8 cellular contexts compared by ENCODE assay signal in the genomic region with DNA sequence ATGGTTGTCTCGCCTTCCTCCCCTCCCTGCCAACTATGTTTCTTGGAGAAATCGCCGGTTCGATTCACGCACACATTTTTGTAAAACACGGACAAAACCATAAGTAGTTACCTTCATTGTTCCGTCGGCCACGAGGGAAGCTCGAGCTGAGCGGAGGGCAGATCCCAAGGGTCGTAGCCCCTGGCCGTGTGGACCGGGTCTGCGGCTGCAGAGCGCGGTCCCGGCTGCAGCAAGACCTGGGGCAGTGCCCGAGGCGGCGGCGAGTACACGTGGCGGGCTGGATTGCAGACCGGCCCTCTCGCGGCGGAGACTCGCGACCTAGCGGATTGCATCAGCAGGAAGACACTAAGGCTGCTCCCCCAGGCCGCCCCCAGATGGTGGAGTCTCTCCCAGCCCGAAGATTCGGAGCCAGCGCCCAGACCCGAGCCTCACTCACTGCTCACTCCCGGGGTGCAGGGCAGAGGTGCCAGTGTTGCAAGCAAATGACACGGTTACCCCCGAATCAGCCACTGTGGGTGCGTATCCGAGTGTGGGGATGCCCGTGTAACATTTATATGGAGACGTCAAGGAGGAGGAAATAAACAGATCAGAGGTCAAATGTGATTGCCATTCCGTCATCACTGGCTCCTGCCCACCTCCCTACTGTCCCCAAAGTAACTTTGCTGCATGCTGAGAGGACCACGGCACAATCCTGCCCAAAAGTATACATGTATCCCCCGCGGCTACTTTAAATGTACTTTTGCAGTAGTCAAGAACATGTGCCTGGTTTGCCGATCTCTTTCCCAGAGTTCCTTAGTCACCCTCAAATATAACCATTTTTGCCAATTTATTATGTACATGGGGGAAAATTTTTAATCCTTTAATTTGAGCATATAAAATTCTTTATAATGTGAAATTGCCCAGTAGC. TPM values are rescaled to one million over a fixed set of nuclear protein-coding genes. Genes with fewer than 3 reads are reported as not detected.
A peak's percentile ranks its signal among the peaks of the same experiment; 100 is the strongest.
DNase-seq lines count a peak whose midpoint lies in the region; ATAC-seq and TF ChIP-seq lines count a peak whose summit lies in the region.

A gene with protein sequence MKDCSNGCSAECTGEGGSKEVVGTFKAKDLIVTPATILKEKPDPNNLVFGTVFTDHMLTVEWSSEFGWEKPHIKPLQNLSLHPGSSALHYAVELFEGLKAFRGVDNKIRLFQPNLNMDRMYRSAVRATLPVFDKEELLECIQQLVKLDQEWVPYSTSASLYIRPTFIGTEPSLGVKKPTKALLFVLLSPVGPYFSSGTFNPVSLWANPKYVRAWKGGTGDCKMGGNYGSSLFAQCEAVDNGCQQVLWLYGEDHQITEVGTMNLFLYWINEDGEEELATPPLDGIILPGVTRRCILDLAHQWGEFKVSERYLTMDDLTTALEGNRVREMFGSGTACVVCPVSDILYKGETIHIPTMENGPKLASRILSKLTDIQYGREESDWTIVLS (minus strand): TSS at position 286 of the 907 bp plus-strand sequence. CDS start 169 bp downstream, at position 117.

- peaks cover 15% of the 10 kb centered on the region for H3K4me1 ChIP-seq in foreskin keratinocyte
- H3K4me1 ChIP-seq in tibial nerve, result peaks cover 0 to 9% (median 0%) of the 10 kb centered on the region in 4 donors

- peak within 1 kb of the TSS; percentile 73 for H2AFZ ChIP-seq in neural cell (ENCODE audit: low read depth, low read length)

- H3K27me3 ChIP-seq in foreskin keratinocyte (no peaks in the 10 kb centered on the region), neural cell (ENCODE audit: insufficient read depth, low read depth, low read length) (peaks cover 22% of the 10 kb centered on the region), tibial nerve (no peaks in the 10 kb centered on the region)

- H3K4me3 ChIP-seq in GM12864 (ENCODE audit: low read depth, low read length) (peak within 1 kb of the TSS; percentile 69), neural cell (ENCODE audit: low read length) (peak within 1 kb of the TSS; percentile 83), tibial nerve (peak within 1 kb of the TSS; percentile 36 to 81 (median 52))

- no peak for TF ChIP-seq POLR2A in tibial nerve (IDR thresholded peaks at IDR 0.05)

- no peak for TF ChIP-seq EP300 in neural cell (conservative IDR thresholded peaks at IDR 0.05; ENCODE audit: poor library complexity, severe bottlenecking)
- TF ChIP-seq EP300 in tibial nerve (IDR thresholded peaks at IDR 0.05), result no peak

- 8 to 10% methylated on average over 34 to 40 of the region's 48 CpGs for WGBS in tibial nerve, 2 donors

- no peaks in the 10 kb centered on the region for H3K9me2 ChIP-seq in neural cell (ENCODE audit: insufficient read depth, low read length)

- H3K27ac ChIP-seq in foreskin keratinocyte (peak within 1 kb of the TSS; percentile 68), neural cell (ENCODE audit: low read length) (no peak within 1 kb of the TSS), tibial nerve (peak within 1 kb of the TSS in 3 of 4 donors; percentile 7 to 69 (median 31))

- H3F3A ChIP-seq in neural cell (ENCODE audit: insufficient read depth, low read length, poor library complexity, severe bottlenecking), result peaks cover 2% of the 10 kb centered on the region

- TF ChIP-seq CTCF in GM12864 (IDR thresholded peaks at IDR 0.05; ENCODE audit: low read depth, low read length, missing control alignments) (peak; percentile 21), foreskin keratinocyte (conservative IDR thresholded peaks at IDR 0.05) (peak; percentile 29), neural cell (IDR thresholded peaks at IDR 0.05; ENCODE audit: poor library complexity, severe bottlenecking) (no peak), tibial nerve (IDR thresholded peaks at IDR 0.05) (peak in 1 of 5 experiments; percentile 33)

- peaks cover 35% of the 10 kb centered on the region for H3K79me2 ChIP-seq in neural cell (replicated peaks; ENCODE audit: insufficient read depth, low read length)

- H4K20me1 ChIP-seq in neural cell (ENCODE audit: insufficient read depth), result no peaks in the 10 kb centered on the region

- peak within 1 kb of the TSS; percentile 74 for H3K4me2 ChIP-seq in neural cell (ENCODE audit: low read length)

- no peak for DNase-seq in GM12864 (ENCODE audit: low read depth)
- peak; percentile 14 for DNase-seq in NCI-H446 treated with DMSO at 0.1 percent for 48 hours (lab: John Stamatoyannopoulos, UW)
- peak; percentile 73 to 75 for DNase-seq in activated T-cell treated with anti-CD3 and anti-CD28 coated beads, Interleukin-2, amount 50 U/mL, for 48 hours
- peak in 1 of 2 donors; percentile 42 for DNase-seq in foreskin keratinocyte
- DNase-seq in tibial nerve (ENCODE audit: low spot score in 2 of 2), result peak; percentile 46 to 58
- DNase-seq in DMS153 (lab: John Stamatoyannopoulos, UW), result no peak

- H3K36me3 ChIP-seq in neural cell (ENCODE audit: insufficient read depth, low read length), result no peaks in the 10 kb centered on the region
- no peaks in the 10 kb centered on the region for H3K36me3 ChIP-seq in tibial nerve

- peak; percentile 21 for TF ChIP-seq RAD21 in neural cell (conservative IDR thresholded peaks at IDR 0.05)

- peak within 1 kb of the TSS; percentile 59 for H3K9ac ChIP-seq in neural cell (ENCODE audit: low read length)

- H3K9me3 ChIP-seq in neural cell (ENCODE audit: low read length) (no peaks in the 10 kb centered on the region), tibial nerve (no peaks in the 10 kb centered on the region)

- peak; percentile 44 for ATAC-seq in HG02571 (IDR thresholded peaks at IDR 0.05; ENCODE audit: unreplicated experiment)
- peak; percentile 72 for ATAC-seq in foreskin keratinocyte

TF ChIP-seq in neural cell, 6 proteins besides CTCF, POLR2A, EP300 and RAD21:
- TF ChIP-seq TAF1 (IDR thresholded peaks at IDR 0.05; ENCODE audit: low read depth) (no peak), MXI1 (conservative IDR thresholded peaks at IDR 0.05; ENCODE audit: poor library complexity, severe bottlenecking) (peak; percentile 82), POLR2AphosphoS5 (IDR thresholded peaks at IDR 0.05) (peak; percentile 39), SMC3 (conservative IDR thresholded peaks at IDR 0.05; ENCODE audit: poor library complexity) (no peak)

RNA-seq across cellular contexts. Expression of the gene that starts here (rescaled TPM):
- total RNA-seq in foreskin keratinocyte, result 44.6 and 65.0 TPM in 2 replicates
- 8.3 and 11.3 TPM in 2 replicates for polyA plus RNA-seq in foreskin keratinocyte
- polyA plus RNA-seq in neural cell, result 26.1 and 31.3 TPM in 2 replicates
- polyA minus RNA-seq in neural cell, result 90.4 and 91.5 TPM in 2 replicates
- 10 to 100 TPM; 17.8 to 41.1 (median 35.0) TPM for total RNA-seq in tibial nerve

Comparison
In these comparisons a context has a peak if more than half of its experiments do, and no peak if none do; other contexts are left out.
1. DNase-seq: peak in NCI-H446 treated with DMSO at 0.1 percent for 48 hours (single experiment), activated T-cell treated with anti-CD3 and anti-CD28 coated beads, Interleukin-2, amount 50 U/mL, for 48 hours (2 of 2) and tibial nerve (2 of 2); none in GM12864 (single experiment) and DMS153 (single experiment).
2. Peak in every context shown above with its lines, with median percentiles within 50 percentile points of each other: H3K4me3 ChIP-seq.